ENCODE assay signal across 8 cellular contexts in genomic region chr6:111088668-111089003, GRCh38. TPM values are rescaled to one million over a fixed set of nuclear protein-coding genes. Genes with fewer than 3 reads are reported as not detected.
DNase-seq lines count a peak whose midpoint lies in the region; TF ChIP-seq lines count a peak whose summit lies in the region.

No MANE protein-coding gene starts in this region.

- no peak overlapping the region for H3K27ac ChIP-seq in CD4-positive, alpha-beta memory T cell (ENCODE audit: low read depth, low read length)
- H3K27ac ChIP-seq in MM.1S (ENCODE audit: low read length) (no peak overlapping the region; the same call in 1 of the 2 replicates), neural progenitor cell (no peak overlapping the region)
- no peak overlapping the region for H3K27ac ChIP-seq in effector memory CD4-positive, alpha-beta T cell (ENCODE audit: insufficient read depth, low read length, poor library complexity, severe bottlenecking)

- POLR2A ChIA-PET in CD4-positive, alpha-beta memory T cell (lab: Charles Lee; ENCODE audit: partially characterized antibody), result interaction anchor here (1.0 to 1.4 kb wide), 2 partner anchors 66 to 107 kb away, joined by 3 read pairs; partner anchors contain the start of gene RPF2

- H3K9me3 ChIP-seq in CD4-positive, alpha-beta memory T cell (ENCODE audit: control insufficient read depth in 1 of 2, low read length in 2 of 2), result no peaks in the 10 kb centered on the region
- H3K9me3 ChIP-seq in MM.1S (replicated peaks; ENCODE audit: insufficient read depth, low read length) (no peaks in the 10 kb centered on the region), neural progenitor cell (ENCODE audit: low read depth) (no peaks in the 10 kb centered on the region)
- H3K9me3 ChIP-seq in effector memory CD4-positive, alpha-beta T cell (ENCODE audit: control insufficient read depth, low read length), result no peaks in the 10 kb centered on the region

- H3K9me3 Mint-ChIP-seq in CD4-positive, alpha-beta memory T cell, result no peaks in the 10 kb centered on the region
- H3K9me3 Mint-ChIP-seq in neural progenitor cell, result peaks cover 3% of the 10 kb centered on the region

- H3K4me1 ChIP-seq in CD4-positive, alpha-beta memory T cell (ENCODE audit: insufficient read depth, low read length), result peaks cover 22% of the 10 kb centered on the region
- H3K4me1 ChIP-seq in MM.1S (ENCODE audit: low read length), result peaks cover 16% of the 10 kb centered on the region
- H3K4me1 ChIP-seq in effector memory CD4-positive, alpha-beta T cell (ENCODE audit: control insufficient read depth, insufficient read depth, low read length, poor library complexity, severe bottlenecking), result no peaks in the 10 kb centered on the region
- H3K4me1 ChIP-seq in neural progenitor cell, result peaks cover 10% of the 10 kb centered on the region

- no peak for DNase-seq in CD4-positive, alpha-beta memory T cell
- DNase-seq in MM.1S (no peak), neural progenitor cell (ENCODE audit: low spot score) (no peak), hippocampal formation (lab: John Stamatoyannopoulos, UW) (no peak), A172 (ENCODE audit: low spot score) (no peak), NCI-H526 treated with DMSO at 0.1 percent for 48 hours (lab: John Stamatoyannopoulos, UW) (no peak), posterior vena cava (ENCODE audit: low spot score) (no peak)
- DNase-seq in effector memory CD4-positive, alpha-beta T cell, result no peak

- CTCF ChIA-PET in CD4-positive, alpha-beta memory T cell (lab: Charles Lee; ENCODE audit: partially characterized antibody), result no interaction called here

- H3K36me3 ChIP-seq in CD4-positive, alpha-beta memory T cell (ENCODE audit: insufficient read depth, low read length), result no peaks in the 10 kb centered on the region
- no peaks in the 10 kb centered on the region for H3K36me3 ChIP-seq in MM.1S (replicated peaks; ENCODE audit: insufficient read depth, low read length)
- H3K36me3 ChIP-seq in effector memory CD4-positive, alpha-beta T cell (ENCODE audit: control insufficient read depth, insufficient read depth, low read length), result no peaks in the 10 kb centered on the region
- H3K36me3 ChIP-seq in neural progenitor cell, result no peaks in the 10 kb centered on the region

- H3K27me3 ChIP-seq in CD4-positive, alpha-beta memory T cell (ENCODE audit: insufficient read depth, low read length), result no peaks in the 10 kb centered on the region
- no peaks in the 10 kb centered on the region for H3K27me3 ChIP-seq in MM.1S (replicated peaks; ENCODE audit: insufficient read depth, low read length)
- H3K27me3 ChIP-seq in effector memory CD4-positive, alpha-beta T cell (replicated peaks; ENCODE audit: control insufficient read depth, insufficient read depth, low read length, poor library complexity, severe bottlenecking), result no peaks in the 10 kb centered on the region
- peaks cover 52% of the 10 kb centered on the region for H3K27me3 ChIP-seq in neural progenitor cell

- H3F3A ChIP-seq in MM.1S (ENCODE audit: insufficient read depth, low read length) (peaks cover 7% of the 10 kb centered on the region), neural progenitor cell (ENCODE audit: low read depth) (peaks cover 5% of the 10 kb centered on the region)

- peak overlapping the region; percentile 76; the same call in 1 of the 2 replicates for H3K9ac ChIP-seq in MM.1S (ENCODE audit: low read length)
- H3K9ac ChIP-seq in neural progenitor cell, result no peak overlapping the region

- H3K9me2 ChIP-seq in MM.1S (replicated peaks; ENCODE audit: insufficient read depth, low read length), result no peaks in the 10 kb centered on the region

- peak overlapping the region; percentile 88 to 99 (median 93) for H3K4me3 Mint-ChIP-seq in CD4-positive, alpha-beta memory T cell
- H3K4me3 Mint-ChIP-seq in neural progenitor cell, result peak overlapping the region; percentile 92

- peak overlapping the region; percentile 92 for H2AFZ ChIP-seq in MM.1S (ENCODE audit: low read length)
- H2AFZ ChIP-seq in neural progenitor cell (replicated peaks), result peak overlapping the region; percentile 87

- H4K20me1 ChIP-seq in MM.1S (ENCODE audit: insufficient read depth, low read length) (no peaks in the 10 kb centered on the region), neural progenitor cell (ENCODE audit: low read depth) (no peaks in the 10 kb centered on the region)

- H3K4me1 Mint-ChIP-seq in CD4-positive, alpha-beta memory T cell, result peaks cover 21 to 37% (median 26%) of the 10 kb centered on the region in 4 donors
- H3K4me1 Mint-ChIP-seq in neural progenitor cell, result peaks cover 18% of the 10 kb centered on the region

- TF ChIP-seq CTCF in MM.1S (IDR thresholded peaks at IDR 0.05; ENCODE audit: low read length) (no peak), neural progenitor cell (IDR thresholded peaks at IDR 0.05) (no peak)

- H3K27me3 Mint-ChIP-seq in CD4-positive, alpha-beta memory T cell, result peaks cover 7 to 14% of the 10 kb centered on the region in 2 donors
- H3K27me3 Mint-ChIP-seq in neural progenitor cell (ENCODE audit: insufficient read depth, low read depth), result peaks cover 20% of the 10 kb centered on the region

- intact Hi-C loops in CD4-positive, alpha-beta memory T cell (cut with micrococcal nuclease), result loop anchor here (1.0 to 5.0 kb wide), 6 partner anchors 8 to 999 kb away; partner anchors contain the start of genes FAM229B, REV3L and TUBE1
- intact Hi-C loops in posterior vena cava (cut with DNase I), result loop anchor here in 1 of 2 donors (5.0 kb wide), 1 partner anchor 661 kb away; no protein-coding TSS in a partner anchor

- H3K79me2 ChIP-seq in MM.1S (ENCODE audit: low read length) (peaks cover 9% of the 10 kb centered on the region; the same call in 1 of the 2 replicates), neural progenitor cell (ENCODE audit: low read depth) (no peaks in the 10 kb centered on the region)

- peak overlapping the region; percentile 99 for H3K4me2 ChIP-seq in MM.1S (ENCODE audit: low read depth, low read length)
- H3K4me2 ChIP-seq in neural progenitor cell, result peak overlapping the region; percentile 98

- peak overlapping the region; percentile 62 to 74 for H3K4me3 ChIP-seq in CD4-positive, alpha-beta memory T cell (ENCODE audit: low read length in 2 of 2)
- H3K4me3 ChIP-seq in MM.1S (ENCODE audit: low read length) (peak overlapping the region; percentile 91), neural progenitor cell (peak overlapping the region; percentile 76)
- peak overlapping the region; percentile 80 for H3K4me3 ChIP-seq in effector memory CD4-positive, alpha-beta T cell (ENCODE audit: insufficient read depth, low read depth, low read length, poor library complexity, severe bottlenecking)

- H3K27ac Mint-ChIP-seq in CD4-positive, alpha-beta memory T cell, result peak overlapping the region in 6 of 7 donors; percentile 77 to 92 (median 88)
- peak overlapping the region; percentile 12 for H3K27ac Mint-ChIP-seq in neural progenitor cell

- peaks cover 0 to 2% of the 10 kb centered on the region in 2 donors for H3K36me3 Mint-ChIP-seq in CD4-positive, alpha-beta memory T cell
- H3K36me3 Mint-ChIP-seq in neural progenitor cell, result no peaks in the 10 kb centered on the region

RNA-seq across cellular contexts. Expression of gene SLC16A10, which starts 1.3 kb away (rescaled TPM):
- 10 to 100 TPM in 1 of 2 experiments, 1 to 10 TPM in 1; 9.8 to 11.2 TPM for total RNA-seq in CD4-positive, alpha-beta memory T cell
- 1 to 10 TPM; 5.6 to 7.7 TPM for polyA plus RNA-seq in CD4-positive, alpha-beta memory T cell
- 4.3 and 4.8 TPM in 2 replicates for total RNA-seq in neural progenitor cell (ENCODE audit: low replicate concordance)
- 0.41 and 2.6 TPM in 2 replicates for total RNA-seq in A172 (2014; rRNA removed; shearing (Covaris generic))
- 1 to 10 TPM; 5.8 to 7.6 TPM for total RNA-seq in posterior vena cava
